8 cellular contexts compared by ENCODE assay signal in genomic region chr16:51067352-51067751, GRCh38.
"Had no signal": no experiment of that assay in that cellular context is flagged by ENCODE, and none has a peak within 500 bp of the region (broad histone marks: within the 10 kb centered on the region; RNA-seq: fewer than 3 reads in every experiment).

No MANE protein-coding gene starts in this region.

- DNase-seq: GDM1, GF-D8 had no signal

- FAIRE-seq: G401.6, GM12878, GM12891, GM12892, GM18507, GM19239 had no signal

- ATAC-seq: GM12878 had no signal

- H3K4me3 ChIP-seq: GM12878 had no signal
